In the genomic region with DNA sequence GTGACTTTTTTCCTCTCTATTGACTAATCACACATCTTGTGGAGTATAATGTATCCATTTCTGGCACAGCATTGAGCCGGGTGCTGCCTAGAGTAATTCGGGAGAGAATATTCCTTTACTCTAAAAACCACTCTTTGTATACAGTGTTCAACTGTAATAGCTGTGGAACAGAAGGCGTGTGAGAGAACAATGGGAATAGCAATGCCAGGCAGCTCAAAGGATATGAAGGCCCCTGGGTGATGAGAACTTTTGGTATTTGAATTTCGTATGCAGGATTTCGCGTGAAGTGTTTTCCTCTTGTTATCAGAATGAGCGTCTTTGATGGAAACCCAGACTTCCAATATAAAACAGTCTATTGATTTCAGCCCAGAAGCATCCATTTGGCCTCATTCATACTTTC, we compare ENCODE assay signal across 15 cellular contexts.
DNase-seq lines count a peak whose midpoint lies in the region.
"Had no signal": no experiment of that assay in that cellular context is flagged by ENCODE, and none has a peak within 500 bp of the region (broad histone marks: within the 10 kb centered on the region; RNA-seq: fewer than 3 reads in every experiment).

No MANE protein-coding gene starts in this region.

- peak; percentile 63 for DNase-seq in NCI-H2227 (lab: John Stamatoyannopoulos, UW; ENCODE audit: unreplicated experiment)
- DNase-seq in dermis blood vessel endothelial cell: peak; percentile 25
- DNase-seq in medulla oblongata (ENCODE audit: extremely low spot score): peak; percentile 34
- peak; percentile 59 for DNase-seq in pons (ENCODE audit: low spot score)
- DNase-seq in T1000 (lab: John Stamatoyannopoulos, UW): no peak
- DNase-seq in AG08396 (ENCODE audit: low spot score): no peak
- no peak for DNase-seq in NCI-H526 treated with DMSO at 0.1 percent for 48 hours (lab: John Stamatoyannopoulos, UW)
- DNase-seq: ACHN; C1 segment of cervical spinal cord; CD4-positive, alpha-beta memory T cell; COR-L47; DMS153; EL; HCEC 1CT; HFFc6 had no signal

Comparison
In these comparisons a context has a peak if more than half of its experiments do, and no peak if none do; other contexts are left out.
1. DNase-seq: peak in NCI-H2227 (single experiment), dermis blood vessel endothelial cell (single experiment), medulla oblongata (single experiment) and pons (single experiment); none in T1000 (single experiment), AG08396 (single experiment) and NCI-H526 treated with DMSO at 0.1 percent for 48 hours (single experiment).